In genomic region chr19:14112051-14112808, GRCh38 we compare ENCODE assay signal across 12 cellular contexts. TPM values are rescaled to one million over a fixed set of nuclear protein-coding genes. Genes with fewer than 3 reads are reported as not detected.
DNase-seq lines count a peak whose midpoint lies in the region; ATAC-seq and TF ChIP-seq lines count a peak whose summit lies in the region.
"Had no signal": no experiment of that assay in that cellular context is flagged by ENCODE, and none has a peak within 500 bp of the region (broad histone marks: within the 10 kb centered on the region; RNA-seq: fewer than 3 reads in every experiment).

No MANE protein-coding gene starts in this region.

- TF ChIP-seq POLR2A in body of pancreas (IDR thresholded peaks at IDR 0.05) = no peak

- H3K4me1 ChIP-seq in HUES48 (ENCODE audit: control insufficient read depth, insufficient read depth, low read length) = peaks cover 23% of the 10 kb centered on the region
- H3K4me1 ChIP-seq in lung (ENCODE audit: control insufficient read depth in 2 of 2, insufficient read depth in 2 of 2, low read length in 2 of 2) = peaks cover 16 to 31% of the 10 kb centered on the region in 2 donors
- peaks cover 43% of the 10 kb centered on the region for H3K4me1 ChIP-seq in body of pancreas

- DNase-seq in choroid plexus epithelial cell (ENCODE audit: low read depth) (no peak), lung (ENCODE audit: low spot score) (no peak), substantia nigra (lab: John Stamatoyannopoulos, UW) (peak in 1 of 49 donors; percentile 9), body of pancreas (no peak), NCI-H2107 (lab: John Stamatoyannopoulos, UW) (no peak), germinal center (ENCODE audit: low spot score) (no peak)
- DNase-seq: activated T-cell treated with anti-CD3 and anti-CD28 coated beads for 4 hours, hippocampal formation, NCI-H526 treated with DMSO at 0.1 percent for 48 hours, nucleus accumbens had no signal

- no peak overlapping the region for H3K9ac ChIP-seq in HUES48 (ENCODE audit: low read depth, low read length)

- intact Hi-C loops in body of pancreas (cut with DNase I) = no loop called here

- no peak overlapping the region for H3K4me3 ChIP-seq in HUES48 (ENCODE audit: low read depth, low read length)
- peak overlapping the region; percentile 27 for H3K4me3 ChIP-seq in choroid plexus epithelial cell (ENCODE audit: low read depth, low read length)
- no peak overlapping the region for H3K4me3 ChIP-seq in lung
- no peak overlapping the region for H3K4me3 ChIP-seq in body of pancreas

- no peaks in the 10 kb centered on the region for H3K27me3 ChIP-seq in HUES48 (ENCODE audit: control insufficient read depth, insufficient read depth, low read length)
- H3K27me3 ChIP-seq in lung (ENCODE audit: control insufficient read depth, insufficient read depth) = no peaks in the 10 kb centered on the region
- H3K27me3 ChIP-seq in body of pancreas = no peaks in the 10 kb centered on the region

- TF ChIP-seq CTCF in choroid plexus epithelial cell (conservative IDR thresholded peaks at IDR 0.05; ENCODE audit: low read depth, low read length) (no peak), lung (IDR thresholded peaks at IDR 0.05; ENCODE audit: control extremely low read depth, extremely low read depth) (no peak), body of pancreas (IDR thresholded peaks at IDR 0.05) (no peak)

- H3K36me3 ChIP-seq in HUES48 (ENCODE audit: control insufficient read depth, insufficient read depth, low read length) (no peaks in the 10 kb centered on the region), lung (ENCODE audit: control insufficient read depth in 2 of 2, insufficient read depth in 2 of 2, low read length in 2 of 2) (peaks cover 0 to 3% of the 10 kb centered on the region in 2 donors), body of pancreas (replicated peaks in 1 of 2; ENCODE audit: insufficient read depth in 1 of 2, low read depth in 2 of 2) (no peaks in the 10 kb centered on the region)

- H3K27ac ChIP-seq in HUES48 (ENCODE audit: low read depth, low read length) (peak overlapping the region; percentile 34), lung (ENCODE audit: low read depth in 1 of 2, low read length in 1 of 2) (peak overlapping the region; percentile 77 to 88), substantia nigra (ENCODE audit: low read depth, low read length, poor library complexity, severe bottlenecking) (peak overlapping the region; percentile 35), body of pancreas (peak overlapping the region in 2 of 4 donors; percentile 62 to 69)

- H3K9me3 ChIP-seq in HUES48 (ENCODE audit: control insufficient read depth, insufficient read depth, low read length) (no peaks in the 10 kb centered on the region), lung (ENCODE audit: control insufficient read depth in 2 of 2, insufficient read depth in 1 of 2, low read length in 1 of 2) (no peaks in the 10 kb centered on the region), body of pancreas (no peaks in the 10 kb centered on the region)

- no peak for ATAC-seq in lung (ENCODE audit: insufficient read depth, low FRiP score)
- ATAC-seq in body of pancreas = no peak
- ATAC-seq in GM18498 (IDR thresholded peaks at IDR 0.05; ENCODE audit: unreplicated experiment) = no peak

- WGBS in lung, 2 donors = 63 to 65% methylated on average over 12 of the region's 12 CpGs
- 70 to 73% methylated on average over 8 to 12 of the region's 12 CpGs for WGBS in body of pancreas, 2 donors

RNA-seq across cellular contexts. Expression of gene PRKACA, which starts 5.3 kb away (rescaled TPM):
- total RNA-seq in lung (100 to 1,000 TPM in 1 of 2 donors, 10 to 100 TPM in 1; 43.7 to 103 TPM), body of pancreas (10 to 100 TPM; 15.5 to 22.6 TPM)
- polyA plus RNA-seq in lung = 10 to 100 TPM; 54.3 to 81.5 TPM

RNA-seq across cellular contexts. Expression of gene SAMD1, which starts 21.7 kb away (rescaled TPM):
- total RNA-seq in lung (10 to 100 TPM; 32.9 to 48.8 TPM), body of pancreas (10 to 100 TPM; 11.2 to 22.1 TPM)
- 10 to 100 TPM; 36.8 to 42.1 TPM for polyA plus RNA-seq in lung

RNA-seq across cellular contexts. Expression of gene ASF1B, which starts 24.2 kb away (rescaled TPM):
- total RNA-seq in lung = 1 to 10 TPM; 2.4 to 3.5 TPM
- 1 to 10 TPM; 4.1 to 5.9 TPM for polyA plus RNA-seq in lung
- total RNA-seq in body of pancreas = 1 to 10 TPM in 1 of 2 donors, under 1 TPM in 1; 0.26 to 1.6 TPM

RNA-seq across cellular contexts. Expression of gene C19orf67, which starts 26.6 kb away (rescaled TPM):
- 1 to 10 TPM in 1 of 2 donors, under 1 TPM in 1; 0.37 to 1.0 TPM for total RNA-seq in lung
- polyA plus RNA-seq in lung = under 1 TPM in 1 of 2 donors, not detected in 1; 0.38 TPM
- not detected for total RNA-seq in body of pancreas

RNA-seq across cellular contexts. Expression of gene MISP3, which starts 39.6 kb away (rescaled TPM):
- 10 to 100 TPM in 1 of 2 donors, 1 to 10 TPM in 1; 3.5 to 10.7 TPM for total RNA-seq in lung
- 10 to 100 TPM in 1 of 2 donors, 1 to 10 TPM in 1; 4.1 to 11.2 TPM for polyA plus RNA-seq in lung
- total RNA-seq in body of pancreas = 10 to 100 TPM; 21.1 to 25.7 TPM
